9 cellular contexts compared by ENCODE assay signal in the genomic region with DNA sequence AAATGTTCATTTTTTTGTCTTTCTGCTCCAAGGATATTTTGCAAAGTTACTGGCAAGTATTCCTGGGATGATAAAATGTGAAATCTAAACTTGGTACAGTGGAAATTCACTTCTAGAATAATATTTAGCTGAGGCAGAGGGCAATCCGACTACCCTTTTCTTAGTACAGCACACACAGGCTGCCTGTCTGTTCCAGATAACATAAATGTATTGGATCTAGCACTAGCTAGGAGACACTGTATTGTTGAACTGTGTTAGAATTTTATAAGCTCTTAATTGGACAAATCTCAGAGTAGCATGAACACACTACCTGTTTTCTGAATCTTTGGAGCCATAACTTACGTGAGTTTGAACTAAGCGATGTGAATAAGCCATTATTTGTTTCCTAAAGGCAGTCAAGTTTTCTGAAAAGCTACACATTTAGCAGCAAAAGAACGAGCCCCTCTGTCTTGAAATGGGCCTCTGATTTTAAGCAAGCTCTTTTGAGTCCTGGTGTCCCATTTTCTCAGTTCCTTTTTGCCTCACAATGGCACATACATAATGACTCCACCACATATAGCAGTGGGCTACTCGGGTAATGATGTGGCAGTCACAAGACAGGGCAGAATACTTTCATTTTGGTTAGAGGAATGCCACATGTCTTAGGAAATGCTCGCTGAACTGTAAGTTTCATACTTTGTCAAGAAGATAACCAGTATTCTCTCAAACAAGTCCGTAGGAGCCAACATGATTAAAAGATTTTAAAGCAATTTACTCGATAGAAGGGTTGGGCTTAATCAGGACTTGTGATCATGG.
A peak's percentile ranks its signal among the peaks of the same experiment; 100 is the strongest.
DNase-seq lines count a peak whose midpoint lies in the region; ATAC-seq and TF ChIP-seq lines count a peak whose summit lies in the region.
"Had no signal": no experiment of that assay in that cellular context is flagged by ENCODE, and none has a peak within 500 bp of the region (broad histone marks: within the 10 kb centered on the region; RNA-seq: fewer than 3 reads in every experiment).

No MANE protein-coding gene starts in this region.

- BruUV-seq in OCI-LY7 (replicated peaks; lab: Mats Ljungman, UMichigan) = no TSS peak

- no peak overlapping the region for H3K27ac ChIP-seq in OCI-LY7 (ENCODE audit: low read depth, low read length, poor library complexity, severe bottlenecking)
- H3K27ac ChIP-seq: SK-N-MC had no signal

- POLR2A ChIA-PET in OCI-LY7 (lab: Charles Lee) = interaction anchor here (1.1 kb wide), 1 partner anchor 16 kb away, joined by 3 read pairs; no protein-coding TSS in a partner anchor

- DNase-seq in OCI-LY7 (ENCODE audit: low spot score) (peak; percentile 19), fibroblast of peridontal ligament (ENCODE audit: extremely low read depth) (peak; percentile 88), retina (peak; percentile 26), NCI-H2081 (lab: John Stamatoyannopoulos, UW) (no peak), HuH-7 (ENCODE audit: low spot score) (no peak), ecto neural progenitor cell (ENCODE audit: low spot score) (no peak)

- ATAC-seq in GM18858 (IDR thresholded peaks at IDR 0.05; ENCODE audit: unreplicated experiment) = peak; percentile 99
- ATAC-seq in HG02588 (IDR thresholded peaks at IDR 0.05; ENCODE audit: unreplicated experiment) = peak; percentile 99

- H3K4me1 ChIP-seq in OCI-LY7 (ENCODE audit: insufficient read depth, low read length, poor library complexity, severe bottlenecking) = no peaks in the 10 kb centered on the region

- CTCF ChIA-PET in OCI-LY7 (lab: Charles Lee; ENCODE audit: unreplicated experiment) = interaction anchor here (0.5 kb wide), 1 partner anchor 1785 kb away, joined by 3 read pairs; no protein-coding TSS in a partner anchor

- H3K4me3 ChIP-seq in OCI-LY7 (ENCODE audit: low read depth, low read length, poor library complexity, severe bottlenecking) = no peak overlapping the region
- H3K4me3 ChIP-seq: SK-N-MC had no signal

- TF ChIP-seq CTCF in OCI-LY7 (conservative IDR thresholded peaks at IDR 0.05; ENCODE audit: low read length) = no peak

- no peaks in the 10 kb centered on the region for H4K20me1 ChIP-seq in OCI-LY7 (ENCODE audit: insufficient read depth, low read length)

- peak overlapping the region; percentile 42 for H3K4me2 ChIP-seq in OCI-LY7 (ENCODE audit: low read length)

- no peaks in the 10 kb centered on the region for H3K79me2 ChIP-seq in OCI-LY7 (ENCODE audit: insufficient read depth, low read depth, low read length)

- intact Hi-C loops in OCI-LY7 (cut with micrococcal nuclease; ENCODE audit: unreplicated experiment) = no loop called here

- H3K9me2 ChIP-seq in OCI-LY7 (ENCODE audit: insufficient read depth, low read length) = no peaks in the 10 kb centered on the region

- no peaks in the 10 kb centered on the region for H3K9me3 ChIP-seq in OCI-LY7 (ENCODE audit: low read length)

- H2AFZ ChIP-seq in OCI-LY7 (ENCODE audit: low read length) = peak overlapping the region; percentile 52

- no peaks in the 10 kb centered on the region for H3K36me3 ChIP-seq in OCI-LY7 (ENCODE audit: insufficient read depth, low read length)

Comparison
In these comparisons a context has a peak if more than half of its experiments do, and no peak if none do; other contexts are left out.
1. DNase-seq: peak in OCI-LY7 (single experiment), fibroblast of peridontal ligament (single experiment) and retina (single experiment); none in NCI-H2081 (0 of 2), HuH-7 (single experiment) and ecto neural progenitor cell (single experiment).